1 cellular context compared by ENCODE assay signal in genomic region chr13:39037880-39038568, GRCh38.
A peak's percentile ranks its signal among the peaks of the same experiment; 100 is the strongest.
TF ChIP-seq lines count a peak whose summit lies in the region.

Gene NHLRC3, plus strand, starts transcription at chr13:39038456. Its CDS starts 184 bp downstream, at chr13:39038640.
Gene PROSER1, minus strand, starts transcription at chr13:39038089. Its CDS starts 847 bp downstream, at chr13:39037242.

TF ChIP-seq in HCT116, 20 proteins besides CTCF, POLR2A, EP300 and RAD21 (continued from another document):
- TF ChIP-seq YY1 (IDR thresholded peaks at IDR 0.05; ENCODE audit: extremely low read depth, insufficient replicate concordance, low read depth, low read length) (peak; percentile 11), SRF (IDR thresholded peaks at IDR 0.05; ENCODE audit: low read depth) (peak; percentile 79)
